In genomic region chr10:43905502-43906236, GRCh38 we compare ENCODE assay signal across 18 cellular contexts.
DNase-seq lines count a peak whose midpoint lies in the region; ATAC-seq and TF ChIP-seq lines count a peak whose summit lies in the region.
"Had no signal": no experiment of that assay in that cellular context is flagged by ENCODE, and none has a peak within 500 bp of the region (broad histone marks: within the 10 kb centered on the region; RNA-seq: fewer than 3 reads in every experiment).

No MANE protein-coding gene starts in this region.

- POLR2A ChIA-PET in MCF 10A (lab: Yijun Ruan, JAX): no interaction called here

- H3K4me3 ChIP-seq in GM23248: no peak overlapping the region
- no peak overlapping the region for H3K4me3 ChIP-seq in esophagus squamous epithelium
- no peak overlapping the region for H3K4me3 ChIP-seq in smooth muscle cell
- H3K4me3 ChIP-seq: upper lobe of left lung had no signal

- no peaks in the 10 kb centered on the region for H4K20me1 ChIP-seq in GM23248 (ENCODE audit: insufficient read depth)
- no peaks in the 10 kb centered on the region for H4K20me1 ChIP-seq in smooth muscle cell (ENCODE audit: low read depth)

- ATAC-seq in HG03521 (IDR thresholded peaks at IDR 0.05; ENCODE audit: unreplicated experiment): no peak
- ATAC-seq: left lobe of liver had no signal

- H3K4me3 Mint-ChIP-seq in MCF 10A (ENCODE audit: unreplicated experiment): no peak overlapping the region

- H3K9ac ChIP-seq in GM23248: no peak overlapping the region
- no peak overlapping the region for H3K9ac ChIP-seq in smooth muscle cell (ENCODE audit: low read depth)

- H3K27ac ChIP-seq in GM23248: no peak overlapping the region
- peak overlapping the region in 3 of 4 donors; percentile 45 to 51 (median 47) for H3K27ac ChIP-seq in esophagus squamous epithelium
- H3K27ac ChIP-seq in smooth muscle cell (ENCODE audit: low read depth): peak overlapping the region; percentile 2
- H3K27ac ChIP-seq: upper lobe of left lung had no signal

- H3K27me3 Mint-ChIP-seq in MCF 10A (ENCODE audit: insufficient read depth, unreplicated experiment): peaks cover 7% of the 10 kb centered on the region

- no peaks in the 10 kb centered on the region for H3K36me3 Mint-ChIP-seq in MCF 10A (ENCODE audit: insufficient read depth, unreplicated experiment)

- TF ChIP-seq CTCF in esophagus squamous epithelium (IDR thresholded peaks at IDR 0.05): no peak
- no peak for TF ChIP-seq CTCF in smooth muscle cell (IDR thresholded peaks at IDR 0.05; ENCODE audit: borderline replicate concordance, insufficient read depth, poor library complexity, severe bottlenecking)
- TF ChIP-seq CTCF in MCF 10A (IDR thresholded peaks at IDR 0.05; ENCODE audit: unreplicated experiment): no peak

- DNase-seq in GM23248 (peak; percentile 42), esophagus squamous epithelium (lab: John Stamatoyannopoulos, UW) (no peak), iris pigment epithelial cell (ENCODE audit: low read depth) (peak; percentile 30), smooth muscle cell (lab: John Stamatoyannopoulos, UW; ENCODE audit: unreplicated experiment) (no peak), MCF 10A (ENCODE audit: unreplicated experiment) (no peak), SHP77 (lab: John Stamatoyannopoulos, UW) (no peak)
- no peak for DNase-seq in effector CD8-positive, alpha-beta T cell (lab: John Stamatoyannopoulos, UW)
- DNase-seq: activated CD4-positive, alpha-beta T cell treated with anti-CD3 and anti-CD28 coated beads for 48 hours; AML-193; amygdala; DMS79 treated with DMSO at 0.1 percent for 48 hours; glutamatergic neuron; NCI-H1417; NCI-H510A treated with DMSO at 0.1 percent for 48 hours; RPMI8226; upper lobe of left lung had no signal

- no peak for TF ChIP-seq POLR2A in esophagus squamous epithelium (IDR thresholded peaks at IDR 0.05)

- WGBS in GM23248 (ENCODE audit: low coverage in 1 of 2, low lambda C conversion rate in 2 of 2, missing lambda C conversion rate in 2 of 2), 2 experiments: 33 to 37% methylated on average over 10 of the region's 10 CpGs
- 44 to 51% methylated on average over 10 of the region's 10 CpGs for WGBS in esophagus squamous epithelium, 2 donors
- 39% methylated on average over 10 of the region's 10 CpGs for WGBS in smooth muscle cell (ENCODE audit: low lambda C conversion rate)

- no peak overlapping the region for H3K27ac Mint-ChIP-seq in MCF 10A (ENCODE audit: low read depth, unreplicated experiment)

- intact Hi-C loops in esophagus squamous epithelium (cut with DNase I): no loop called here
- intact Hi-C loops in MCF 10A (cut with micrococcal nuclease): no loop called here

- H3K9me3 Mint-ChIP-seq in MCF 10A (ENCODE audit: unreplicated experiment): no peaks in the 10 kb centered on the region

- H3K4me1 ChIP-seq in GM23248 (ENCODE audit: insufficient read depth) (peaks cover 20% of the 10 kb centered on the region; the same call in 1 of the 2 replicates), esophagus squamous epithelium (peaks cover 0 to 25% (median 6%) of the 10 kb centered on the region in 3 donors), smooth muscle cell (ENCODE audit: low read depth) (no peaks in the 10 kb centered on the region)

- H3K79me2 ChIP-seq in GM23248 (ENCODE audit: insufficient read depth) (no peaks in the 10 kb centered on the region), smooth muscle cell (ENCODE audit: low read depth) (no peaks in the 10 kb centered on the region)

- in situ Hi-C loops in GM23248 (cut with MboI): no loop called here

- no TSS peak for BruUV-seq in MCF 10A (replicated peaks; lab: Mats Ljungman, UMichigan)

- H3K4me1 Mint-ChIP-seq in MCF 10A (ENCODE audit: insufficient read depth, unreplicated experiment): no peaks in the 10 kb centered on the region

- H3K9me2 ChIP-seq in GM23248 (ENCODE audit: insufficient read depth): no peaks in the 10 kb centered on the region

- H3F3A ChIP-seq in GM23248 (ENCODE audit: insufficient read depth) (no peaks in the 10 kb centered on the region), smooth muscle cell (ENCODE audit: low read depth) (no peaks in the 10 kb centered on the region)

- H3K27me3 ChIP-seq in GM23248 (replicated peaks; ENCODE audit: insufficient read depth) (no peaks in the 10 kb centered on the region), esophagus squamous epithelium (peaks cover 0 to 4% (median 0%) of the 10 kb centered on the region in 4 donors), smooth muscle cell (ENCODE audit: low read depth) (peaks cover 9% of the 10 kb centered on the region)
- H3K27me3 ChIP-seq: upper lobe of left lung had no signal

- H3K9me3 ChIP-seq in GM23248 (ENCODE audit: low read depth) (no peaks in the 10 kb centered on the region), esophagus squamous epithelium (no peaks in the 10 kb centered on the region), smooth muscle cell (replicated peaks; ENCODE audit: low read depth) (no peaks in the 10 kb centered on the region)
- H3K9me3 ChIP-seq: upper lobe of left lung had no signal

- H3K36me3 ChIP-seq in GM23248 (ENCODE audit: low read depth) (no peaks in the 10 kb centered on the region), esophagus squamous epithelium (no peaks in the 10 kb centered on the region), smooth muscle cell (ENCODE audit: low read depth) (no peaks in the 10 kb centered on the region)
- H3K36me3 ChIP-seq: upper lobe of left lung had no signal

- no peak overlapping the region for H3K4me2 ChIP-seq in GM23248 (ENCODE audit: unreplicated experiment)
- H3K4me2 ChIP-seq in smooth muscle cell: peak overlapping the region; percentile 68

- H2AFZ ChIP-seq in GM23248 (peak overlapping the region; percentile 37), smooth muscle cell (ENCODE audit: low read depth) (no peak overlapping the region)

- CTCF ChIA-PET in MCF 10A (lab: Yijun Ruan, JAX): interaction anchor here (0.6 kb wide), 1 partner anchor 433 kb away, joined by 4 read pairs; no protein-coding TSS in a partner anchor

Comparison
In these comparisons a context has a peak if more than half of its experiments do, and no peak if none do; other contexts are left out.
1. DNase-seq: peak in GM23248 (single experiment) and iris pigment epithelial cell (single experiment); none in esophagus squamous epithelium (single experiment), smooth muscle cell (single experiment), effector CD8-positive, alpha-beta T cell (single experiment), MCF 10A (single experiment) and SHP77 (0 of 2).